23 cellular contexts compared by ENCODE assay signal in the genomic region with DNA sequence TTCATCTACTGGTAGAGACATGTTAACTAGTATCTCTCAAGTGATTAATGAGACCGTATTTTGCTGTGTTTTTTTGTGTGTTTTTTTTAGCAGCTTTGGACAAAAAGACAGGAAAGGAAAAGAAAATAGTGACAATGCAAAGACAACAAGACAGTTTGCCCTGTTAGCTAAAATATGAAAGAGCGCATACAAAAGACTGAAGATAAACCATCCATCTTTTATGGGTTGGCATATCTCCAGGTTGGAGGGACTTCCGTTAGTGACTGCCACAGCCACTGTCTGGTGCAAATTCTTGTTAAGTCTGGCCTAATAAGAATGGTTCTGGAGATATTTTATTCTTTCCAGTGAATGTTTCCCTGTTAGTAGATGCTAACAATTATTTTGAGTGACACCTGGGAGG.
"Had no signal": no experiment of that assay in that cellular context is flagged by ENCODE, and none has a peak within 500 bp of the region (broad histone marks: within the 10 kb centered on the region; RNA-seq: fewer than 3 reads in every experiment).

No MANE protein-coding gene starts in this region.

- H3K4me1 Mint-ChIP-seq: neural progenitor cell; stimulated activated effector memory CD8-positive, alpha-beta T cell treated with anti-CD3 and anti-CD28 coated beads, Interleukin-12 subunit alpha, Interleukin-12 subunit beta, amount 100 ng/mL, for 72 hours; stimulated activated naive B cell treated with anti-CD40 and anti-IgM and Interleukin-4, amounts not matched to agents 10 μg/mL and 1 μg/mL and 100 μg/mL, for 72 hours had no signal

- H3K9me3 Mint-ChIP-seq: natural killer cell treated with Interleukin-12 subunit alpha and Interleukin-12 subunit beta and Interleukin-15 and Interleukin-18, amount 100 ng/mL, for 72 hours; neural progenitor cell; stimulated activated effector memory CD8-positive, alpha-beta T cell treated with anti-CD3 and anti-CD28 coated beads, Interleukin-12 subunit alpha, Interleukin-12 subunit beta, amount 100 ng/mL, for 72 hours; stimulated activated naive B cell treated with anti-CD40 and anti-IgM and Interleukin-4, amounts not matched to agents 10 μg/mL and 1 μg/mL and 100 μg/mL, for 72 hours; stimulated activated naive CD8-positive, alpha-beta T cell treated with anti-CD3 and anti-CD28 coated beads, Interleukin-15, Interleukin-2, amounts not matched to agents 100 ng/mL and 50 ng/mL, for 24 hours had no signal

- H3K36me3 Mint-ChIP-seq: natural killer cell treated with Interleukin-12 subunit alpha and Interleukin-12 subunit beta and Interleukin-15 and Interleukin-18, amount 100 ng/mL, for 72 hours; neural progenitor cell; stimulated activated effector memory CD8-positive, alpha-beta T cell treated with anti-CD3 and anti-CD28 coated beads, Interleukin-12 subunit alpha, Interleukin-12 subunit beta, amount 100 ng/mL, for 72 hours had no signal

- H3K4me3 Mint-ChIP-seq: natural killer cell treated with Interleukin-12 subunit alpha and Interleukin-12 subunit beta and Interleukin-15 and Interleukin-18, amount 100 ng/mL, for 72 hours; neural progenitor cell; stimulated activated effector memory CD8-positive, alpha-beta T cell treated with anti-CD3 and anti-CD28 coated beads, Interleukin-12 subunit alpha, Interleukin-12 subunit beta, amount 100 ng/mL, for 72 hours; stimulated activated naive B cell treated with anti-CD40 and anti-IgM and Interleukin-4, amounts not matched to agents 10 μg/mL and 1 μg/mL and 100 μg/mL, for 72 hours; stimulated activated naive CD8-positive, alpha-beta T cell treated with anti-CD3 and anti-CD28 coated beads, Interleukin-15, Interleukin-2, amounts not matched to agents 100 ng/mL and 50 ng/mL, for 24 hours had no signal

- H3K27ac Mint-ChIP-seq: natural killer cell treated with Interleukin-12 subunit alpha and Interleukin-12 subunit beta and Interleukin-15 and Interleukin-18, amount 100 ng/mL, for 72 hours; neural progenitor cell; progenitor cell of endocrine pancreas; stimulated activated effector memory CD8-positive, alpha-beta T cell treated with anti-CD3 and anti-CD28 coated beads, Interleukin-12 subunit alpha, Interleukin-12 subunit beta, amount 100 ng/mL, for 72 hours; stimulated activated naive B cell treated with anti-CD40 and anti-IgM and Interleukin-4, amounts not matched to agents 10 μg/mL and 1 μg/mL and 100 μg/mL, for 72 hours; stimulated activated naive CD8-positive, alpha-beta T cell treated with anti-CD3 and anti-CD28 coated beads, Interleukin-15, Interleukin-2, amounts not matched to agents 100 ng/mL and 50 ng/mL, for 24 hours had no signal

- DNase-seq: occipital lobe; ovary; posterior cingulate gyrus; psoas muscle; right cardiac atrium; right lobe of liver; sigmoid colon; small intestine; stimulated activated CD4-positive, alpha-beta T cell treated with anti-CD3 and anti-CD28 coated beads, Interleukin-15, amount 100 ng/mL, for 24 hours; stimulated activated CD4-positive, alpha-beta T cell treated with anti-CD3 and anti-CD28 coated beads, Interleukin-2, amount 100 ng/mL, for 24 hours; stimulated activated CD4-positive, alpha-beta T cell treated with anti-CD3 and anti-CD28 coated beads, Interleukin-2, amount 100 ng/mL, for 48 hours; stimulated activated CD4-positive, alpha-beta T cell treated with anti-CD3 and anti-CD28 coated beads, Interleukin-4, amount 100 ng/mL, for 24 hours; stimulated activated naive B cell treated with anti-CD40 and anti-IgM and Interleukin-4, amounts not matched to agents 10 μg/mL and 1 μg/mL and 100 μg/mL, for 72 hours; stimulated activated naive CD4-positive, alpha-beta T cell treated with Interleukin-2 at 50 U/mL for 16 hours; stomach; thyroid gland; trophoblast cell; upper lobe of left lung had no signal

- ATAC-seq: natural killer cell treated with Interleukin-12 subunit alpha and Interleukin-12 subunit beta and Interleukin-15 and Interleukin-18, amount 100 ng/mL, for 72 hours; psoas muscle; right cardiac atrium; right lobe of liver; stimulated activated effector memory CD8-positive, alpha-beta T cell treated with anti-CD3 and anti-CD28 coated beads, Interleukin-12 subunit alpha, Interleukin-12 subunit beta, amount 100 ng/mL, for 72 hours; stimulated activated naive B cell treated with anti-CD40 and anti-IgM and Interleukin-4, amounts not matched to agents 10 μg/mL and 1 μg/mL and 100 μg/mL, for 72 hours had no signal

- H3K27me3 Mint-ChIP-seq: natural killer cell treated with Interleukin-12 subunit alpha and Interleukin-12 subunit beta and Interleukin-15 and Interleukin-18, amount 100 ng/mL, for 72 hours; progenitor cell of endocrine pancreas; stimulated activated naive B cell treated with anti-CD40 and anti-IgM and Interleukin-4, amounts not matched to agents 10 μg/mL and 1 μg/mL and 100 μg/mL, for 72 hours; stimulated activated naive CD8-positive, alpha-beta T cell treated with anti-CD3 and anti-CD28 coated beads, Interleukin-15, Interleukin-2, amounts not matched to agents 100 ng/mL and 50 ng/mL, for 24 hours had no signal
